8 cellular contexts compared by ENCODE assay signal in genomic region chr4:120066182-120066524, GRCh38. TPM values are rescaled to one million over a fixed set of nuclear protein-coding genes. Genes with fewer than 3 reads are reported as not detected.
A peak's percentile ranks its signal among the peaks of the same experiment; 100 is the strongest.
DNase-seq lines count a peak whose midpoint lies in the region; ATAC-seq and TF ChIP-seq lines count a peak whose summit lies in the region.

No MANE protein-coding gene starts in this region.

- DNase-seq in NCI-H526 (lab: John Stamatoyannopoulos, UW): peak; percentile 24 to 68
- no peak for DNase-seq in NCI-H526 treated with DMSO at 0.1 percent for 48 hours (lab: John Stamatoyannopoulos, UW)
- peak; percentile 58 for DNase-seq in SK-MEL-5 (ENCODE audit: low read depth, low spot score)
- DNase-seq in endodermal cell: no peak
- DNase-seq in trophoblast cell: no peak
- no peak for DNase-seq in germinal center (ENCODE audit: low spot score)
- DNase-seq in hepatic stellate cell (ENCODE audit: low spot score): no peak

- H3K9ac ChIP-seq in endodermal cell (ENCODE audit: extremely low read depth, low read length, poor library complexity, severe bottlenecking) (peak overlapping the region; percentile 91), trophoblast cell (ENCODE audit: low read length) (peak overlapping the region; percentile 95)

- H3K9me3 ChIP-seq in endodermal cell (ENCODE audit: control insufficient read depth, low read length) (no peaks in the 10 kb centered on the region), trophoblast cell (ENCODE audit: insufficient read depth, low read depth, low read length) (no peaks in the 10 kb centered on the region)

- no peaks in the 10 kb centered on the region for H3K27me3 Mint-ChIP-seq in endodermal cell (ENCODE audit: insufficient read depth)

- H3K79me1 ChIP-seq in trophoblast cell (ENCODE audit: low read length): peaks cover 8% of the 10 kb centered on the region

- peak overlapping the region; percentile 99 for H3K27ac Mint-ChIP-seq in endodermal cell

- WGBS in endodermal cell (ENCODE audit: insufficient coverage in 1 of 2, insufficient read length in 1 of 2), 2 experiments: 1% methylated on average over 12 of the region's 14 CpGs; no CpG with 5 or more reads in 1 of the 2 experiments
- WGBS in trophoblast cell (ENCODE audit: extremely low coverage, insufficient coverage, insufficient read length): no CpG with 5 or more reads among the region's 14 CpGs

- H3K79me2 ChIP-seq in trophoblast cell (ENCODE audit: control insufficient read depth, insufficient read depth, low read length, poor library complexity): no peaks in the 10 kb centered on the region

- H3K4ac ChIP-seq in trophoblast cell (ENCODE audit: low read depth, low read length): peak overlapping the region; percentile 16

- peak; percentile 52 for ATAC-seq in HG02763 (IDR thresholded peaks at IDR 0.05; ENCODE audit: unreplicated experiment)

- H3K4me1 Mint-ChIP-seq in endodermal cell: peaks cover 27% of the 10 kb centered on the region

- H3K36me3 Mint-ChIP-seq in endodermal cell (ENCODE audit: low read depth): peaks cover 11% of the 10 kb centered on the region

- H3K14ac ChIP-seq in trophoblast cell (ENCODE audit: low read length): peak overlapping the region; percentile 56

- H3K4me2 ChIP-seq in trophoblast cell (ENCODE audit: low read length): peak overlapping the region; percentile 94

- no peaks in the 10 kb centered on the region for H3K27me3 ChIP-seq in endodermal cell (ENCODE audit: control insufficient read depth, insufficient read depth, low read length, poor library complexity, severe bottlenecking)
- H3K27me3 ChIP-seq in trophoblast cell (ENCODE audit: insufficient read depth, low read length): no peaks in the 10 kb centered on the region

- H4K91ac ChIP-seq in trophoblast cell (ENCODE audit: low read depth, low read length): peak overlapping the region; percentile 58

- no peak overlapping the region for H3K23ac ChIP-seq in trophoblast cell (ENCODE audit: low read length)

- H2BK120ac ChIP-seq in trophoblast cell (ENCODE audit: insufficient read depth, low read length, poor library complexity): no peak overlapping the region

- no peak overlapping the region for H4K12ac ChIP-seq in trophoblast cell (ENCODE audit: low read depth, low read length)

- peaks cover 25% of the 10 kb centered on the region for H3K36me3 ChIP-seq in endodermal cell (ENCODE audit: control insufficient read depth, insufficient read depth, low read length)
- peaks cover 3 to 7% of the 10 kb centered on the region in 2 experiments for H3K36me3 ChIP-seq in trophoblast cell (ENCODE audit: control insufficient read depth in 1 of 2, insufficient read depth in 2 of 2, low read length in 2 of 2)

- peaks cover 12% of the 10 kb centered on the region for H3K4me1 ChIP-seq in endodermal cell (ENCODE audit: control insufficient read depth, insufficient read depth, low read length)
- H3K4me1 ChIP-seq in trophoblast cell (ENCODE audit: control insufficient read depth in 1 of 2, insufficient read depth in 2 of 2, low read length in 2 of 2): peaks cover 3 to 5% of the 10 kb centered on the region in 2 experiments

- H2AFZ ChIP-seq in trophoblast cell (ENCODE audit: insufficient read depth, low read length, poor library complexity): peak overlapping the region; percentile 53

- no peak for TF ChIP-seq CTCF in endodermal cell (conservative IDR thresholded peaks at IDR 0.05)

- peak overlapping the region; percentile 41 for H3K18ac ChIP-seq in trophoblast cell (ENCODE audit: low read length)

- H2AK5ac ChIP-seq in trophoblast cell (ENCODE audit: low read length): no peak overlapping the region

- peak overlapping the region; percentile 90 for H3K4me3 Mint-ChIP-seq in endodermal cell

- in situ Hi-C loops in SK-MEL-5 (cut with HindIII; ENCODE audit: low pct_unique_long_range_greater_than_20kb, low sequenced_read_pairs): no loop called here

- peak overlapping the region; percentile 97 for H3K4me3 ChIP-seq in endodermal cell (ENCODE audit: low read length)
- peak overlapping the region; percentile 93 for H3K4me3 ChIP-seq in trophoblast cell (ENCODE audit: low read depth, low read length)

- H2BK12ac ChIP-seq in trophoblast cell (ENCODE audit: low read length): no peak overlapping the region

- peak overlapping the region; percentile 36 for H2BK5ac ChIP-seq in trophoblast cell (ENCODE audit: low read depth, low read length, poor library complexity)

- H4K8ac ChIP-seq in trophoblast cell (ENCODE audit: low read depth, low read length): peak overlapping the region; percentile 57

- H3K27ac ChIP-seq in endodermal cell (ENCODE audit: low read depth, low read length): peak overlapping the region; percentile 92
- peak overlapping the region; percentile 78 for H3K27ac ChIP-seq in trophoblast cell (ENCODE audit: low read depth, low read length)

- no peaks in the 10 kb centered on the region for H3K9me3 Mint-ChIP-seq in endodermal cell

RNA-seq across cellular contexts. Expression of gene MAD2L1, which starts 0.5 kb away (rescaled TPM):
- 45.9 and 48.5 TPM in 2 replicates for total RNA-seq in SK-MEL-5 (2014; rRNA removed; shearing (Covaris generic))
- polyA plus RNA-seq in SK-MEL-5 (2015; cell fraction: cytosol; rRNA removed): 18.9 and 25.5 TPM in 2 replicates
- polyA plus RNA-seq in SK-MEL-5 (2015; cell fraction: nucleus; rRNA removed): 22.9 and 27.0 TPM in 2 replicates
- total RNA-seq in endodermal cell: 10 to 100 TPM; 53.3 to 82.4 TPM
- polyA plus RNA-seq in endodermal cell (2013, experiment 1 of 2): 108 TPM
- polyA plus RNA-seq in endodermal cell (2013, experiment 2 of 2): 107 TPM
- 21.8 and 23.2 TPM in 2 replicates for polyA plus RNA-seq in trophoblast cell (2013)

Comparison
In these comparisons a context has a peak if more than half of its experiments do, and no peak if none do; other contexts are left out.
1. DNase-seq: peak in NCI-H526 (2 of 2) and SK-MEL-5 (single experiment); none in NCI-H526 treated with DMSO at 0.1 percent for 48 hours (single experiment), endodermal cell (single experiment), trophoblast cell (0 of 2), germinal center (single experiment) and hepatic stellate cell (single experiment).